9 cellular contexts compared by ENCODE assay signal in the genomic region with DNA sequence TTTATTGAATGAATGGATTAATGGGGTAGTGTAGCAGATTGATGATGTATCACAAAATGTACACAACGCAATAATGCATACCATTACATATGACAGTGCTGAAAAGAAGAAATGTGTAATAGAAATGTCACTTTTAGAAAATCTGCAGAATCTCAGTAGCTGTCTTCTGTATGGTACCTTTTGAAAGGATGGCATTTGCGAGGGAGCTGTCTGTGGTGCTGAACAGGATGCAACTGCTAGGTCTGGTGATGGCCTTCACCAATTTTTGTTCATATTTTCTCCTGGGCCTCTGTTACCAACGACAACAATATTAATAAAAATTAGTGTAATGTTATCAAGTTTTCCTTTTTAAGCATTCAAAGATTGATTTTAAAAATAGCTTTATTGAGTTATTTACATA. TPM values are rescaled to one million over a fixed set of nuclear protein-coding genes. Genes with fewer than 3 reads are reported as not detected.
DNase-seq lines count a peak whose midpoint lies in the region; ATAC-seq and TF ChIP-seq lines count a peak whose summit lies in the region.
"Had no signal": no experiment of that assay in that cellular context is flagged by ENCODE, and none has a peak within 500 bp of the region (broad histone marks: within the 10 kb centered on the region; RNA-seq: fewer than 3 reads in every experiment).

No MANE protein-coding gene starts in this region.

- TF ChIP-seq POLR2A in body of pancreas (IDR thresholded peaks at IDR 0.05): no peak

- ATAC-seq in Right ventricle myocardium superior (ENCODE audit: poor library complexity) (no peak), body of pancreas (no peak), HG03442 (IDR thresholded peaks at IDR 0.05; ENCODE audit: unreplicated experiment) (no peak)
- peak; percentile 63 to 70 for ATAC-seq in naive thymus-derived CD8-positive, alpha-beta T cell

- H3K4me1 ChIP-seq in cardiac muscle cell (ENCODE audit: low read depth) (no peaks in the 10 kb centered on the region), body of pancreas (no peaks in the 10 kb centered on the region)

- H3K9me3 Mint-ChIP-seq in naive thymus-derived CD8-positive, alpha-beta T cell: peaks cover 0 to 13% (median 0%) of the 10 kb centered on the region in 9 donors

- no peak for TF ChIP-seq CTCF in cardiac muscle cell (IDR thresholded peaks at IDR 0.05; ENCODE audit: low read depth, low read length)
- TF ChIP-seq CTCF in body of pancreas (IDR thresholded peaks at IDR 0.05): no peak

- H3K27me3 ChIP-seq in cardiac muscle cell: no peaks in the 10 kb centered on the region
- H3K27me3 ChIP-seq in body of pancreas: no peaks in the 10 kb centered on the region

- WGBS in body of pancreas, 2 donors: 13 to 15% methylated on average over 3 of the region's 3 CpGs

- intact Hi-C loops in Right ventricle myocardium superior (cut with DNase I) (no loop called here), body of pancreas (cut with DNase I) (no loop called here)

- POLR2A ChIA-PET in naive thymus-derived CD8-positive, alpha-beta T cell (lab: Charles Lee): interaction anchor here (0.6 kb wide), 1 partner anchor 46 kb away, joined by 6 read pairs; no protein-coding TSS in a partner anchor

- DNase-seq in cardiac muscle cell (ENCODE audit: low read depth in 1 of 2, low spot score in 1 of 2): peak; percentile 71 to 80
- no peak for DNase-seq in Right ventricle myocardium superior
- DNase-seq in T-helper 2 cell: peak in 3 of 5 experiments; percentile 22 to 72 (median 29)
- peak in 3 of 4 donors; percentile 16 to 35 (median 29) for DNase-seq in body of pancreas
- peak; percentile 6 to 72 (median 51) for DNase-seq in naive thymus-derived CD8-positive, alpha-beta T cell
- no peak for DNase-seq in DMS153 (lab: John Stamatoyannopoulos, UW)
- DNase-seq in cerebellum (ENCODE audit: low spot score): no peak

- no peaks in the 10 kb centered on the region for H3K9me3 ChIP-seq in cardiac muscle cell (ENCODE audit: low read depth)
- H3K9me3 ChIP-seq in body of pancreas: no peaks in the 10 kb centered on the region

- H3K27ac Mint-ChIP-seq in naive thymus-derived CD8-positive, alpha-beta T cell: peak overlapping the region in 1 of 10 donors; percentile 40

- no peak overlapping the region for H3K4me3 Mint-ChIP-seq in naive thymus-derived CD8-positive, alpha-beta T cell
- H3K4me3 Mint-ChIP-seq: brain had no signal

- H3K4me3 ChIP-seq in cardiac muscle cell (no peak overlapping the region), body of pancreas (no peak overlapping the region)

- no peaks in the 10 kb centered on the region for H3K4me1 Mint-ChIP-seq in naive thymus-derived CD8-positive, alpha-beta T cell
- H3K4me1 Mint-ChIP-seq: brain had no signal

- peaks cover 0 to 4% (median 0%) of the 10 kb centered on the region in 3 donors for H3K36me3 Mint-ChIP-seq in naive thymus-derived CD8-positive, alpha-beta T cell
- H3K36me3 Mint-ChIP-seq: brain had no signal

- H3K27ac ChIP-seq in cardiac muscle cell (no peak overlapping the region), body of pancreas (no peak overlapping the region)

- peaks cover 0 to 4% (median 0%) of the 10 kb centered on the region in 5 donors for H3K27me3 Mint-ChIP-seq in naive thymus-derived CD8-positive, alpha-beta T cell

- H3K36me3 ChIP-seq in cardiac muscle cell (no peaks in the 10 kb centered on the region), body of pancreas (replicated peaks in 1 of 2; ENCODE audit: insufficient read depth in 1 of 2, low read depth in 2 of 2) (no peaks in the 10 kb centered on the region)

RNA-seq across cellular contexts. Expression of a gene that starts 36.2 kb away (rescaled TPM):
- 17.3 and 31.2 TPM in 2 replicates for total RNA-seq in cardiac muscle cell
- 13.0 and 17.1 TPM in 2 replicates for polyA plus RNA-seq in cardiac muscle cell
- 23.1 TPM for total RNA-seq in Right ventricle myocardium superior
- 10 to 100 TPM; 19.7 to 37.6 TPM for total RNA-seq in body of pancreas
- total RNA-seq in naive thymus-derived CD8-positive, alpha-beta T cell: 10 to 100 TPM; 68.1 to 77.0 TPM
- 10 to 100 TPM; 15.7 to 22.7 (median 17.2) TPM for polyA plus RNA-seq in naive thymus-derived CD8-positive, alpha-beta T cell
- total RNA-seq in cerebellum: 24.5 TPM

RNA-seq across cellular contexts. Expression of a gene that starts 46.8 kb away (rescaled TPM):
- total RNA-seq in cardiac muscle cell (0.27 and 0.42 TPM in 2 replicates), Right ventricle myocardium superior (4.9 TPM), body of pancreas (10 to 100 TPM in 1 of 2 donors, 1 to 10 TPM in 1; 3.3 to 26.2 TPM), cerebellum (12.0 TPM)
- polyA plus RNA-seq in cardiac muscle cell: 0.95 and 2.2 TPM in 2 replicates
- total RNA-seq in naive thymus-derived CD8-positive, alpha-beta T cell: 10 to 100 TPM; 47.0 to 49.7 TPM
- polyA plus RNA-seq in naive thymus-derived CD8-positive, alpha-beta T cell: 10 to 100 TPM; 32.9 to 38.3 (median 36.2) TPM

Comparison
In these comparisons a context has a peak if more than half of its experiments do, and no peak if none do; other contexts are left out.
1. DNase-seq: peak in cardiac muscle cell (2 of 2), T-helper 2 cell (3 of 5), body of pancreas (3 of 4) and naive thymus-derived CD8-positive, alpha-beta T cell (10 of 10); none in Right ventricle myocardium superior (single experiment), DMS153 (single experiment) and cerebellum (single experiment).
2. ATAC-seq: peak in naive thymus-derived CD8-positive, alpha-beta T cell (2 of 2); none in Right ventricle myocardium superior (single experiment), body of pancreas (single experiment) and HG03442 (single experiment).